Comparison of ENCODE assay signal across 8 cellular contexts in the genomic region with DNA sequence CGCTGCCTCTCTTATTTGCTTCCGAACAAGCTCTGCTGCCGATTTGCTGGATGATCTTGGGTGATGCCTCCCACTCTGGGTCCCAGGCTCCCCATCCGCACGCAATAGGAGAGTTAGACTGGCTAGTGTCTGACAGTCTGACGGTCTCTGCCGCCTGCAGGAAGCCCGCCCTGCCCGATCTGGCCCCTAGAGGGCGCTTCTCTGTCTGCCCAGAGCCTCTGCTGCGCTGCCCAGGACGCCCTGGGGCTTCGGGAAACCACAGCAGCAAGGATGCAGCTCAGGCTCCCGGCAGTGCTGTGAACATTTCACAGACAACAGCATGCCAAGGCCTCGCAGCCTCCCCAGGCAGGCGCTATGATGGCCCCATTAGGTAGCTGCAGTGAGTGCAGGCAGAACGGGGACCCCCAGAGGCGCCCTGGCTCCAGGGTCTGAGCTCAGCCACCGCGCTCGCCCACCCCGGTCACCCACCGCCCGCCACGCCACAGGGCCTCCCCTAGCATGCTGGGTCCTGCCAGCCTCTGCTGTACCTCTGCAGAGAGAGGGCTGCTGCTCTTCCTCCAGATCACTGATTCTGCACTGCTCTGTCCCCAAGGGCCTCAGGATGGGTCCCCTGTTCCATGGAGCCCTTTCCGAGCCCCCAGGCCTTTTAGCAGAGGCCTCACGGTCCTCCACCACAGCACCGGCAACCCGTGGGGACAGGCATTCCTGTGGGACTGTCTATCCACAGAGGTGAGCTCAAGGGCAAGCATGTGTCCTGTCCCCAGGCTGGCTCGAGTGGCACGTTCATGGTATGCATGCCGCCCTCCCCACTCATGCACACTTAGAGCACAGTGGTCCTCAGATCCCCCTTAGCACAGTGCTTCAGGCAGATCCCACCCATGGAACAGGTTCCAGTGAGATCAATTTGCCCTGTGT. TPM values are rescaled to one million over a fixed set of nuclear protein-coding genes. Genes with fewer than 3 reads are reported as not detected.
DNase-seq lines count a peak whose midpoint lies in the region; ATAC-seq and TF ChIP-seq lines count a peak whose summit lies in the region.

No MANE protein-coding gene starts in this region.

- no peak overlapping the region for H3K4me3 Mint-ChIP-seq in activated T-cell treated with anti-CD3 and anti-CD28 coated beads, Interleukin-2, amount 50 U/mL, for 72 hours
- no peak overlapping the region for H3K4me3 Mint-ChIP-seq in nephron
- H3K4me3 Mint-ChIP-seq in stimulated activated memory B cell treated with anti-CD40 and anti-IgM and Interleukin-4, amounts not matched to agents 10 μg/mL and 1 μg/mL and 100 μg/mL, for 72 hours: no peak overlapping the region

- ATAC-seq in activated T-cell treated with anti-CD3 and anti-CD28 coated beads, Interleukin-2, amount 50 U/mL, for 72 hours (replicated peaks in 1 of 2): peak; percentile 77 to 86
- peak; percentile 82 for ATAC-seq in stimulated activated memory B cell treated with anti-CD40 and anti-IgM and Interleukin-4, amounts not matched to agents 10 μg/mL and 1 μg/mL and 100 μg/mL, for 72 hours
- ATAC-seq in GM21528 (IDR thresholded peaks at IDR 0.05; ENCODE audit: low FRiP score, unreplicated experiment): no peak

- peaks cover 0 to 2% of the 10 kb centered on the region in 2 donors for H3K36me3 Mint-ChIP-seq in activated T-cell treated with anti-CD3 and anti-CD28 coated beads, Interleukin-2, amount 50 U/mL, for 72 hours (ENCODE audit: insufficient read depth in 2 of 2)
- H3K36me3 Mint-ChIP-seq in nephron (ENCODE audit: low read depth): no peaks in the 10 kb centered on the region
- H3K36me3 Mint-ChIP-seq in stimulated activated memory B cell treated with anti-CD40 and anti-IgM and Interleukin-4, amounts not matched to agents 10 μg/mL and 1 μg/mL and 100 μg/mL, for 72 hours: peaks cover 22% of the 10 kb centered on the region

- peak overlapping the region; percentile 86 for H3K27ac Mint-ChIP-seq in activated T-cell treated with anti-CD3 and anti-CD28 coated beads, Interleukin-2, amount 50 U/mL, for 72 hours
- peak overlapping the region; percentile 21 to 71 (median 28) for H3K27ac Mint-ChIP-seq in nephron
- H3K27ac Mint-ChIP-seq in stimulated activated memory B cell treated with anti-CD40 and anti-IgM and Interleukin-4, amounts not matched to agents 10 μg/mL and 1 μg/mL and 100 μg/mL, for 72 hours: no peak overlapping the region

- H3K27me3 Mint-ChIP-seq in activated T-cell treated with anti-CD3 and anti-CD28 coated beads, Interleukin-2, amount 50 U/mL, for 72 hours (ENCODE audit: low read depth): no peaks in the 10 kb centered on the region
- H3K27me3 Mint-ChIP-seq in nephron (ENCODE audit: low read depth): peaks cover 8% of the 10 kb centered on the region
- no peaks in the 10 kb centered on the region for H3K27me3 Mint-ChIP-seq in stimulated activated memory B cell treated with anti-CD40 and anti-IgM and Interleukin-4, amounts not matched to agents 10 μg/mL and 1 μg/mL and 100 μg/mL, for 72 hours

- H3K9me3 Mint-ChIP-seq in activated T-cell treated with anti-CD3 and anti-CD28 coated beads, Interleukin-2, amount 50 U/mL, for 72 hours: no peaks in the 10 kb centered on the region
- no peaks in the 10 kb centered on the region for H3K9me3 Mint-ChIP-seq in nephron
- H3K9me3 Mint-ChIP-seq in stimulated activated memory B cell treated with anti-CD40 and anti-IgM and Interleukin-4, amounts not matched to agents 10 μg/mL and 1 μg/mL and 100 μg/mL, for 72 hours: peaks cover 2% of the 10 kb centered on the region

- H3K4me1 Mint-ChIP-seq in activated T-cell treated with anti-CD3 and anti-CD28 coated beads, Interleukin-2, amount 50 U/mL, for 72 hours (ENCODE audit: low read depth): no peaks in the 10 kb centered on the region
- peaks cover 5% of the 10 kb centered on the region for H3K4me1 Mint-ChIP-seq in nephron
- peaks cover 11% of the 10 kb centered on the region for H3K4me1 Mint-ChIP-seq in stimulated activated memory B cell treated with anti-CD40 and anti-IgM and Interleukin-4, amounts not matched to agents 10 μg/mL and 1 μg/mL and 100 μg/mL, for 72 hours

- DNase-seq in COLO668 (lab: John Stamatoyannopoulos, UW; ENCODE audit: unreplicated experiment): peak; percentile 82
- DNase-seq in HuH-7 (ENCODE audit: low spot score): peak; percentile 98
- peak; percentile 71 for DNase-seq in RKO (ENCODE audit: low spot score)
- peak; percentile 79 to 85 for DNase-seq in activated T-cell treated with anti-CD3 and anti-CD28 coated beads, Interleukin-2, amount 50 U/mL, for 72 hours
- peak; percentile 77 for DNase-seq in fibroblast of gingiva (ENCODE audit: low read depth)

- TF ChIP-seq CTCF in nephron (IDR thresholded peaks at IDR 0.05; ENCODE audit: unreplicated experiment in 3 of 3): peak; percentile 91 to 93 (median 91)

RNA-seq across cellular contexts. Expression of a gene that starts 4.3 kb away (rescaled TPM):
- total RNA-seq in activated T-cell treated with anti-CD3 and anti-CD28 coated beads, Interleukin-2, amount 50 U/mL, for 72 hours: 1 to 10 TPM; 1.3 to 1.4 TPM

RNA-seq across cellular contexts. Expression of a gene that starts 30.8 kb away (rescaled TPM):
- not detected for total RNA-seq in activated T-cell treated with anti-CD3 and anti-CD28 coated beads, Interleukin-2, amount 50 U/mL, for 72 hours

RNA-seq across cellular contexts. Expression of a gene that starts 57.5 kb away (rescaled TPM):
- total RNA-seq in activated T-cell treated with anti-CD3 and anti-CD28 coated beads, Interleukin-2, amount 50 U/mL, for 72 hours: 10 to 100 TPM; 21.2 to 24.2 TPM
